In the genomic region with DNA sequence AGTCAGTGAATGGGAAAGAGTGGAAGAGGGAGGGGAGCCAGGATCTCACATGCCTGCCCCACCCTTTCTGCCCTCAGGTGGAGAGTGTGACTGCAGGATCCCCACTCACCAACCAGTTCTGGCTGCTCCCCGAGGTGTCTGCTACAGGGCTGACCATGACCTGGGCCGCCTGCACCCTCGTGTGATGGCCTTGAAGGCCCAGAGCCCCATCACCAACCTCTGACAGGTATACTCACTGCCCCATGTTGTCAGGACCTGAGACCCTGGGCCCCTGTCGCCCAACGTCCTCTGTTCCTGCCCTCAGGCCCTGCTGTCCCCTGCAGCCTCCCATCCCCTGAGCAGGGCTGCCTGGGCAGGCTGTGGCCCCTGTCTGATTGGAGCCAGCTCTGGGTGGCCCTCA, we compare ENCODE assay signal across 6 cellular contexts. TPM values are rescaled to one million over a fixed set of nuclear protein-coding genes. Genes with fewer than 3 reads are reported as not detected.
DNase-seq lines count a peak whose midpoint lies in the region; ATAC-seq, FAIRE-seq and TF ChIP-seq lines count a peak whose summit lies in the region.
"Not testable (repeated sequence)": the region's sequence is repeated elsewhere in the genome, so short reads cannot be mapped to it uniquely, and the experiment has no call there.

No MANE protein-coding gene starts in this region.

- H3K4me2 ChIP-seq in DND-41 (ENCODE audit: insufficient read depth, low read length); H1 (ENCODE audit: insufficient read depth in 1 of 2, low read depth in 2 of 2, low read length in 2 of 2); HepG2 (ENCODE audit: low read depth, low read length): not testable (repeated sequence)

- POLR2A ChIA-PET in H1 (lab: Charles Lee; ENCODE audit: partially characterized antibody) (interaction anchor here (9.1 kb wide), 1 partner anchor 10 kb away, joined by 70 read pairs; the partner anchor contains the start of gene TGOLN2), HepG2 (lab: Yijun Ruan, JAX) (interaction anchor here (2.5 kb wide), 1 partner anchor 39 kb away, joined by 6 read pairs; the partner anchor contains the start of genes ELMOD3 and RETSAT)

- H3K14ac ChIP-seq in H1 (ENCODE audit: insufficient read length), result not testable (repeated sequence)

- H3K4me1 ChIP-seq in DND-41 (ENCODE audit: insufficient read depth, low read length) (peaks cover 15% of the 10 kb centered on the region), HepG2 (ENCODE audit: insufficient read depth, low read length) (peaks cover 44% of the 10 kb centered on the region)
- not testable (repeated sequence) for H3K4me1 ChIP-seq in H1 (replicated peaks in 1 of 4; ENCODE audit: control insufficient read depth in 3 of 4, insufficient read depth in 4 of 4, low read length in 3 of 4)

- peaks cover 20% of the 10 kb centered on the region for H3K36me3 Mint-ChIP-seq in T-helper 17 cell (ENCODE audit: low read depth)
- peaks cover 24% of the 10 kb centered on the region for H3K36me3 Mint-ChIP-seq in activated naive CD8-positive, alpha-beta T cell
- H3K36me3 Mint-ChIP-seq in stimulated activated naive B cell treated with anti-CD40 and anti-IgM and Interleukin-4, amounts not matched to agents 10 μg/mL and 1 μg/mL and 100 μg/mL, for 72 hours, result peaks cover 45 to 59% of the 10 kb centered on the region in 2 donors

- H3K36me3 ChIP-seq in DND-41 (ENCODE audit: insufficient read depth, low read length) (peaks cover 70% of the 10 kb centered on the region), H1 (ENCODE audit: control insufficient read depth in 2 of 4, insufficient read depth in 4 of 4, low read length in 3 of 4) (peaks cover 0 to 21% (median 7%) of the 10 kb centered on the region in 4 experiments; a peak in 6 of 8 replicates), HepG2 (replicated peaks in 1 of 2; ENCODE audit: control insufficient read depth in 1 of 2, insufficient read depth in 2 of 2, low read length in 2 of 2) (peaks cover 18 to 51% of the 10 kb centered on the region in 2 experiments)

- TF ChIP-seq POLR2A in H1 (IDR thresholded peaks at IDR 0.05; ENCODE audit: control extremely low read depth in 1 of 2, low read depth in 2 of 2, low read length in 2 of 2); HepG2 (IDR thresholded peaks at IDR 0.05; ENCODE audit: insufficient read depth in 1 of 2, low read depth in 2 of 2, low read length in 2 of 2): not testable (repeated sequence)

- not testable (repeated sequence) for H3K4me3 ChIP-seq in DND-41 (ENCODE audit: low read depth in 1 of 2, low read length in 2 of 2); H1 (ENCODE audit: extremely low read depth in 1 of 4, insufficient read depth in 2 of 4, low read depth in 3 of 4, low read length in 4 of 4); HepG2 (replicated peaks in 1 of 3; ENCODE audit: insufficient read depth in 1 of 3, low read depth in 2 of 3, low read length in 3 of 3)

- ATAC-seq in DND-41 (ENCODE audit: insufficient read depth, low read depth), result peak; percentile 5; the same call in 1 of the 3 replicates
- ATAC-seq in T-helper 17 cell; stimulated activated naive B cell treated with anti-CD40 and anti-IgM and Interleukin-4, amounts not matched to agents 10 μg/mL and 1 μg/mL and 100 μg/mL, for 72 hours (replicated peaks): not testable (repeated sequence)
- peak; percentile 33 for ATAC-seq in HepG2

- not testable (repeated sequence) for H3K9me3 ChIP-seq in DND-41 (ENCODE audit: insufficient read depth, low read length, severe bottlenecking); T-helper 17 cell (ENCODE audit: control insufficient read depth, low read length, poor library complexity, severe bottlenecking); H1 (ENCODE audit: insufficient read depth in 2 of 2, low read depth in 1 of 2, low read length in 1 of 2); HepG2 (ENCODE audit: low read length)

- H3K27ac Mint-ChIP-seq in T-helper 17 cell, result peak overlapping the region; percentile 47
- peak overlapping the region; percentile 66 for H3K27ac Mint-ChIP-seq in activated naive CD8-positive, alpha-beta T cell
- H3K27ac Mint-ChIP-seq in stimulated activated naive B cell treated with anti-CD40 and anti-IgM and Interleukin-4, amounts not matched to agents 10 μg/mL and 1 μg/mL and 100 μg/mL, for 72 hours, result peak overlapping the region; percentile 42

- not testable (repeated sequence) for BruUV-seq in HepG2 (replicated peaks; lab: Mats Ljungman, UMichigan)

- TF ChIP-seq EP300 in H1 (IDR thresholded peaks at IDR 0.05; ENCODE audit: borderline replicate concordance in 1 of 2, low read depth in 2 of 2, low read length in 2 of 2); HepG2 (IDR thresholded peaks at IDR 0.05; ENCODE audit: low read depth in 2 of 2, low read length in 2 of 2); HepG2 (CRISPR knock-in tag; IDR thresholded peaks at IDR 0.05; ENCODE audit: borderline replicate concordance): not testable (repeated sequence)

- CTCF ChIA-PET in H1 (lab: Charles Lee; ENCODE audit: partially characterized antibody); HepG2 (lab: Yijun Ruan, JAX; ENCODE audit: low intra/inter-chr PET ratio, low total read pairs): not testable (repeated sequence)

- DNase-seq in DND-41; T-helper 17 cell; H1 (ENCODE audit: low read depth in 1 of 2, low spot score in 2 of 2); HepG2 (ENCODE audit: low spot score); stimulated activated naive B cell treated with anti-CD40 and anti-IgM and Interleukin-4, amounts not matched to agents 10 μg/mL and 1 μg/mL and 100 μg/mL, for 72 hours: not testable (repeated sequence)

- 0 out of 2 replicates have a peak overlapping the region, but pooled peaks have one; percentile 35 for H4K8ac ChIP-seq in H1 (ENCODE audit: extremely low read depth, insufficient read depth, low read length)

- H3K79me1 ChIP-seq in H1 (ENCODE audit: low read depth, low read length), result not testable (repeated sequence)

- H3K27ac ChIP-seq in DND-41 (ENCODE audit: low read length); H1 (ENCODE audit: low read depth, low read length); HepG2 (ENCODE audit: extremely low read length, insufficient read depth, low read length): not testable (repeated sequence)

- TF ChIP-seq RAD21 in H1 (IDR thresholded peaks at IDR 0.05 in 1 of 2, conservative IDR thresholded peaks at IDR 0.05 in 1 of 2; ENCODE audit: low read depth in 2 of 2, low read length in 2 of 2); HepG2 (CRISPR knock-in tag; IDR thresholded peaks at IDR 0.05): not testable (repeated sequence)

- not testable (repeated sequence) for H2AFZ ChIP-seq in DND-41 (ENCODE audit: low read depth, low read length); H1 (ENCODE audit: low read length); HepG2 (ENCODE audit: low read length)

- H2BK12ac ChIP-seq in H1 (ENCODE audit: low read depth, low read length), result not testable (repeated sequence)

- in situ Hi-C loops in HepG2 (cut with HindIII; ENCODE audit: extremely low pct_ligation_motif_present, low pct_unique_long_range_greater_than_20kb), result not testable (repeated sequence)

- H2BK5ac ChIP-seq in H1 (ENCODE audit: low read depth, low read length), result not testable (repeated sequence)

- not testable (repeated sequence) for H2BK20ac ChIP-seq in H1 (ENCODE audit: low read length)

- not testable (repeated sequence) for H3K27me3 ChIP-seq in DND-41 (ENCODE audit: insufficient read depth, low read length, poor library complexity); H1 (replicated peaks in 1 of 4; ENCODE audit: control insufficient read depth in 3 of 4, extremely low read depth in 1 of 4, insufficient read depth in 3 of 4, low read length in 3 of 4); HepG2 (ENCODE audit: control insufficient read depth in 1 of 2, insufficient read depth in 2 of 2, low read length in 2 of 2)

- H3K79me2 ChIP-seq in DND-41 (ENCODE audit: insufficient read depth, low read length) (peaks cover 35% of the 10 kb centered on the region), HepG2 (ENCODE audit: insufficient read depth, low read length) (peaks cover 30% of the 10 kb centered on the region)
- not testable (repeated sequence) for H3K79me2 ChIP-seq in H1 (ENCODE audit: control insufficient read depth in 1 of 2, insufficient read depth in 2 of 2, low read length in 2 of 2)

- H3K4me1 Mint-ChIP-seq in T-helper 17 cell, result peaks cover 38% of the 10 kb centered on the region
- peaks cover 40% of the 10 kb centered on the region for H3K4me1 Mint-ChIP-seq in activated naive CD8-positive, alpha-beta T cell (ENCODE audit: low read depth)
- peaks cover 25 to 28% of the 10 kb centered on the region in 2 donors for H3K4me1 Mint-ChIP-seq in stimulated activated naive B cell treated with anti-CD40 and anti-IgM and Interleukin-4, amounts not matched to agents 10 μg/mL and 1 μg/mL and 100 μg/mL, for 72 hours

- intact Hi-C loops in HepG2 (cut with micrococcal nuclease; ENCODE audit: unreplicated experiment), result not testable (repeated sequence)

- not testable (repeated sequence) for H4K5ac ChIP-seq in H1 (ENCODE audit: insufficient read length, low read depth, low read length)

- H4K91ac ChIP-seq in H1 (replicated peaks; ENCODE audit: insufficient read length, low read length), result not testable (repeated sequence)

- H4K20me1 ChIP-seq in DND-41 (ENCODE audit: insufficient read depth, low read length) (peaks cover 42% of the 10 kb centered on the region), HepG2 (ENCODE audit: insufficient read depth, low read length) (peaks cover 13% of the 10 kb centered on the region)
- not testable (repeated sequence) for H4K20me1 ChIP-seq in H1 (replicated peaks in 1 of 2; ENCODE audit: control insufficient read depth in 1 of 2, insufficient read depth in 2 of 2, low read length in 2 of 2)

- H3K4ac ChIP-seq in H1 (replicated peaks; ENCODE audit: insufficient read length, low read depth, low read length), result not testable (repeated sequence)

- not testable (repeated sequence) for H3K4me3 Mint-ChIP-seq in T-helper 17 cell; activated naive CD8-positive, alpha-beta T cell; stimulated activated naive B cell treated with anti-CD40 and anti-IgM and Interleukin-4, amounts not matched to agents 10 μg/mL and 1 μg/mL and 100 μg/mL, for 72 hours

- H3K9ac ChIP-seq in DND-41 (ENCODE audit: low read depth, low read length); H1 (replicated peaks in 1 of 4; ENCODE audit: extremely low read depth in 1 of 4, low read depth in 3 of 4, low read length in 3 of 4); HepG2 (ENCODE audit: insufficient read depth, low read depth, low read length): not testable (repeated sequence)

- TF ChIP-seq CTCF in DND-41 (IDR thresholded peaks at IDR 0.05; ENCODE audit: borderline replicate concordance, extremely low read depth, low read length, poor library complexity, severe bottlenecking); H1 (IDR thresholded peaks at IDR 0.05; ENCODE audit: control extremely low read depth in 1 of 3, insufficient read depth in 1 of 3, low read depth in 1 of 3, low read length in 3 of 3); HepG2 (CRISPR knock-in tag; IDR thresholded peaks at IDR 0.05): not testable (repeated sequence)

- not testable (repeated sequence) for H2BK120ac ChIP-seq in H1 (replicated peaks; ENCODE audit: low read depth, low read length)

- H3K27me3 Mint-ChIP-seq in T-helper 17 cell; activated naive CD8-positive, alpha-beta T cell; stimulated activated naive B cell treated with anti-CD40 and anti-IgM and Interleukin-4, amounts not matched to agents 10 μg/mL and 1 μg/mL and 100 μg/mL, for 72 hours: not testable (repeated sequence)

- not testable (repeated sequence) for H3K9me3 Mint-ChIP-seq in activated naive CD8-positive, alpha-beta T cell (ENCODE audit: low read depth); stimulated activated naive B cell treated with anti-CD40 and anti-IgM and Interleukin-4, amounts not matched to agents 10 μg/mL and 1 μg/mL and 100 μg/mL, for 72 hours

- not testable (repeated sequence) for H3K18ac ChIP-seq in H1 (ENCODE audit: extremely low read depth, low read length)

- H3K23ac ChIP-seq in H1 (ENCODE audit: insufficient read length), result not testable (repeated sequence)

- H3K56ac ChIP-seq in H1 (replicated peaks; ENCODE audit: insufficient read length, low read depth, low read length), result not testable (repeated sequence)

- not testable (repeated sequence) for H2BK15ac ChIP-seq in H1 (ENCODE audit: low read length)

- 88% methylated on average over 3 of the region's 5 CpGs; no CpG with 5 or more reads in 1 of the 2 experiments for WGBS in H1 (ENCODE audit: extremely low coverage in 1 of 2, insufficient coverage in 1 of 2, insufficient read length in 1 of 2, insufficient replicate concordance in 2 of 2, low coverage in 1 of 2, low lambda C conversion rate in 2 of 2, missing lambda C conversion rate in 1 of 2), 2 experiments
- WGBS in HepG2 (ENCODE audit: low lambda C conversion rate), result 76% methylated on average over 4 of the region's 5 CpGs

- H3K23me2 ChIP-seq in H1 (ENCODE audit: low read depth, low read length), result not testable (repeated sequence)

- not testable (repeated sequence) for FAIRE-seq in H1 (lab: Jason Lieb, UNC); HepG2 (lab: Jason Lieb, UNC)

- H2AK5ac ChIP-seq in H1 (ENCODE audit: low read depth, low read length), result not testable (repeated sequence)

RNA-seq across cellular contexts. Expression of gene TGOLN2, which starts 11.9 kb away (rescaled TPM):
- total RNA-seq in T-helper 17 cell (100 to 1,000 TPM; 122 to 125 TPM), HepG2 (2016; rRNA removed; fragmentation: Illumina TruSeq; extraction: Trizol) (62.5 and 99.6 TPM in 2 replicates)
- total RNA-seq in H1 (2021; fragmentation: NEBNext Ultra II Directional; extraction: Animal tissue kit (Norgen Biotek cat#: 25700)), result 36.3 and 38.9 TPM in 2 replicates
- polyA plus RNA-seq in H1 (2011; rRNA removed) (31.1 and 33.9 TPM in 2 replicates), HepG2 (2011; rRNA removed) (143 and 155 TPM in 2 replicates)
- polyA plus RNA-seq in H1 (2011; cell fraction: cytosol; rRNA removed), result 36.4 TPM
- 29.4 TPM for polyA plus RNA-seq in H1 (2011; cell fraction: nucleus; rRNA removed)
- polyA plus RNA-seq in H1 (2012, experiment 1 of 2), result 21.1 to 28.9 TPM (median 25.9 TPM) in 4 replicates
- polyA plus RNA-seq in H1 (2012, experiment 2 of 2), result 3.1 TPM
- 46.3 TPM for polyA plus RNA-seq in H1 (2013, experiment 1 of 2)
- 52.7 TPM for polyA plus RNA-seq in H1 (2013, experiment 2 of 2)
- polyA minus RNA-seq in H1 (2011; rRNA and poly(A)+ RNA removed), result 23.4 and 26.2 TPM in 2 replicates
- polyA minus RNA-seq in H1 (2011; cell fraction: cytosol; rRNA and poly(A)+ RNA removed), result 19.7 TPM
- 21.7 TPM for polyA minus RNA-seq in H1 (2011; cell fraction: nucleus; rRNA and poly(A)+ RNA removed)
- 10.8 and 10.9 TPM in 2 replicates for total RNA-seq in HepG2 (2016; cell fraction: cytosol; rRNA removed; fragmentation: Illumina TruSeq; extraction: Trizol; ENCODE audit: low read depth)
- 56.7 and 97.1 TPM in 2 replicates for total RNA-seq in HepG2 (2016; cell fraction: insoluble cytoplasmic fraction; rRNA removed; fragmentation: Illumina TruSeq; extraction: Trizol)
- 20.9 and 22.6 TPM in 2 replicates for total RNA-seq in HepG2 (2016; cell fraction: membrane; rRNA removed; fragmentation: Illumina TruSeq; extraction: Trizol)
- 124 and 151 TPM in 2 replicates for total RNA-seq in HepG2 (2016; cell fraction: nucleus; rRNA removed; fragmentation: Illumina TruSeq; extraction: Trizol)
- polyA plus RNA-seq in HepG2 (2011; cell fraction: cytosol; rRNA removed), result 88.2 and 122 TPM in 2 replicates
- polyA plus RNA-seq in HepG2 (2011; cell fraction: nucleus; rRNA removed), result 116 and 157 TPM in 2 replicates
- 86.0 and 95.7 TPM in 2 replicates for polyA plus RNA-seq in HepG2 (2012)
- polyA plus RNA-seq in HepG2 (2016; cell fraction: cytosol; fragmentation: Illumina TruSeq; extraction: Trizol; ENCODE audit: low read depth), result 4.3 and 4.5 TPM in 2 replicates
- polyA plus RNA-seq in HepG2 (2016; cell fraction: insoluble cytoplasmic fraction; fragmentation: Illumina TruSeq; extraction: Trizol; ENCODE audit: low read depth), result 51.8 and 59.4 TPM in 2 replicates
- polyA plus RNA-seq in HepG2 (2016; cell fraction: membrane; fragmentation: Illumina TruSeq; extraction: Trizol; ENCODE audit: low read depth), result 10.0 and 10.7 TPM in 2 replicates
- polyA plus RNA-seq in HepG2 (2016; cell fraction: nucleus; fragmentation: Illumina TruSeq; extraction: Trizol; ENCODE audit: insufficient read depth, low read depth), result 170 and 178 TPM in 2 replicates
- 35.4 and 110 TPM in 2 replicates for polyA minus RNA-seq in HepG2 (2011; rRNA and poly(A)+ RNA removed; ENCODE audit: low replicate concordance)
- polyA minus RNA-seq in HepG2 (2011; cell fraction: cytosol; rRNA and poly(A)+ RNA removed), result 83.6 and 87.9 TPM in 2 replicates
- 120 and 144 TPM in 2 replicates for polyA minus RNA-seq in HepG2 (2011; cell fraction: nucleus; rRNA and poly(A)+ RNA removed)

RNA-seq across cellular contexts. Expression of gene RETSAT, which starts 38.4 kb away (rescaled TPM):
- total RNA-seq in T-helper 17 cell (10 to 100 TPM; 30.3 to 35.9 TPM), HepG2 (2016; rRNA removed; fragmentation: Illumina TruSeq; extraction: Trizol) (17.2 and 46.7 TPM in 2 replicates)
- total RNA-seq in H1 (2021; fragmentation: NEBNext Ultra II Directional; extraction: Animal tissue kit (Norgen Biotek cat#: 25700)), result 13.6 and 15.8 TPM in 2 replicates
- polyA plus RNA-seq in H1 (2011; rRNA removed) (16.7 and 20.7 TPM in 2 replicates), HepG2 (2011; rRNA removed) (61.0 and 88.0 TPM in 2 replicates)
- polyA plus RNA-seq in H1 (2011; cell fraction: cytosol; rRNA removed), result 16.8 TPM
- 39.0 TPM for polyA plus RNA-seq in H1 (2011; cell fraction: nucleus; rRNA removed)
- 17.4 to 21.6 TPM (median 19.9 TPM) in 4 replicates for polyA plus RNA-seq in H1 (2012, experiment 1 of 2)
- 9.2 TPM for polyA plus RNA-seq in H1 (2012, experiment 2 of 2)
- 22.1 TPM for polyA plus RNA-seq in H1 (2013, experiment 1 of 2)
- polyA plus RNA-seq in H1 (2013, experiment 2 of 2), result 21.2 TPM
- polyA minus RNA-seq in H1 (2011; rRNA and poly(A)+ RNA removed), result 28.0 and 29.1 TPM in 2 replicates
- 23.9 TPM for polyA minus RNA-seq in H1 (2011; cell fraction: cytosol; rRNA and poly(A)+ RNA removed)
- polyA minus RNA-seq in H1 (2011; cell fraction: nucleus; rRNA and poly(A)+ RNA removed), result 15.0 TPM
- 10.9 and 12.3 TPM in 2 replicates for total RNA-seq in HepG2 (2016; cell fraction: cytosol; rRNA removed; fragmentation: Illumina TruSeq; extraction: Trizol; ENCODE audit: low read depth)
- 18.1 and 44.6 TPM in 2 replicates for total RNA-seq in HepG2 (2016; cell fraction: insoluble cytoplasmic fraction; rRNA removed; fragmentation: Illumina TruSeq; extraction: Trizol)
- 15.7 and 17.3 TPM in 2 replicates for total RNA-seq in HepG2 (2016; cell fraction: membrane; rRNA removed; fragmentation: Illumina TruSeq; extraction: Trizol)
- 50.8 and 58.5 TPM in 2 replicates for total RNA-seq in HepG2 (2016; cell fraction: nucleus; rRNA removed; fragmentation: Illumina TruSeq; extraction: Trizol)
- 45.6 and 61.3 TPM in 2 replicates for polyA plus RNA-seq in HepG2 (2011; cell fraction: cytosol; rRNA removed)
- 145 and 168 TPM in 2 replicates for polyA plus RNA-seq in HepG2 (2011; cell fraction: nucleus; rRNA removed)
- 76.9 and 78.5 TPM in 2 replicates for polyA plus RNA-seq in HepG2 (2012)
- polyA plus RNA-seq in HepG2 (2016; cell fraction: cytosol; fragmentation: Illumina TruSeq; extraction: Trizol; ENCODE audit: low read depth), result 4.6 and 4.8 TPM in 2 replicates
- polyA plus RNA-seq in HepG2 (2016; cell fraction: insoluble cytoplasmic fraction; fragmentation: Illumina TruSeq; extraction: Trizol; ENCODE audit: low read depth), result 15.6 and 17.6 TPM in 2 replicates
- polyA plus RNA-seq in HepG2 (2016; cell fraction: membrane; fragmentation: Illumina TruSeq; extraction: Trizol; ENCODE audit: low read depth), result 9.2 and 10.8 TPM in 2 replicates
- 96.7 and 99.7 TPM in 2 replicates for polyA plus RNA-seq in HepG2 (2016; cell fraction: nucleus; fragmentation: Illumina TruSeq; extraction: Trizol; ENCODE audit: insufficient read depth, low read depth)
- 163 and 207 TPM in 2 replicates for polyA minus RNA-seq in HepG2 (2011; rRNA and poly(A)+ RNA removed; ENCODE audit: low replicate concordance)
- 39.9 and 52.7 TPM in 2 replicates for polyA minus RNA-seq in HepG2 (2011; cell fraction: cytosol; rRNA and poly(A)+ RNA removed)
- polyA minus RNA-seq in HepG2 (2011; cell fraction: nucleus; rRNA and poly(A)+ RNA removed), result 60.9 and 82.7 TPM in 2 replicates

RNA-seq across cellular contexts. Expression of gene ELMOD3, which starts 38.6 kb away (rescaled TPM):
- 10 to 100 TPM; 20.0 to 23.2 TPM for total RNA-seq in T-helper 17 cell
- total RNA-seq in H1 (2021; fragmentation: NEBNext Ultra II Directional; extraction: Animal tissue kit (Norgen Biotek cat#: 25700)), result 6.9 and 10.2 TPM in 2 replicates
- 8.5 and 9.3 TPM in 2 replicates for polyA plus RNA-seq in H1 (2011; rRNA removed)
- 12.4 TPM for polyA plus RNA-seq in H1 (2011; cell fraction: cytosol; rRNA removed)
- polyA plus RNA-seq in H1 (2011; cell fraction: nucleus; rRNA removed), result 29.5 TPM
- polyA plus RNA-seq in H1 (2012, experiment 1 of 2), result 7.9 to 10.0 TPM (median 8.7 TPM) in 4 replicates
- 6.2 TPM for polyA plus RNA-seq in H1 (2012, experiment 2 of 2)
- polyA plus RNA-seq in H1 (2013, experiment 1 of 2), result 6.1 TPM
- 5.4 TPM for polyA plus RNA-seq in H1 (2013, experiment 2 of 2)
- polyA minus RNA-seq in H1 (2011; rRNA and poly(A)+ RNA removed), result 17.1 and 19.0 TPM in 2 replicates
- polyA minus RNA-seq in H1 (2011; cell fraction: cytosol; rRNA and poly(A)+ RNA removed), result 3.7 TPM
- 12.8 TPM for polyA minus RNA-seq in H1 (2011; cell fraction: nucleus; rRNA and poly(A)+ RNA removed)
- 10.3 and 13.3 TPM in 2 replicates for total RNA-seq in HepG2 (2016; rRNA removed; fragmentation: Illumina TruSeq; extraction: Trizol)
- total RNA-seq in HepG2 (2016; cell fraction: cytosol; rRNA removed; fragmentation: Illumina TruSeq; extraction: Trizol; ENCODE audit: low read depth), result 6.9 and 7.5 TPM in 2 replicates
- total RNA-seq in HepG2 (2016; cell fraction: insoluble cytoplasmic fraction; rRNA removed; fragmentation: Illumina TruSeq; extraction: Trizol), result 10.3 and 15.0 TPM in 2 replicates
- 8.8 and 9.5 TPM in 2 replicates for total RNA-seq in HepG2 (2016; cell fraction: membrane; rRNA removed; fragmentation: Illumina TruSeq; extraction: Trizol)
- 16.6 and 22.7 TPM in 2 replicates for total RNA-seq in HepG2 (2016; cell fraction: nucleus; rRNA removed; fragmentation: Illumina TruSeq; extraction: Trizol)
- 19.5 and 21.4 TPM in 2 replicates for polyA plus RNA-seq in HepG2 (2011; rRNA removed)
- polyA plus RNA-seq in HepG2 (2011; cell fraction: cytosol; rRNA removed), result 11.0 and 11.1 TPM in 2 replicates
- polyA plus RNA-seq in HepG2 (2011; cell fraction: nucleus; rRNA removed), result 56.3 and 61.9 TPM in 2 replicates
- polyA plus RNA-seq in HepG2 (2012), result 9.6 and 10.3 TPM in 2 replicates
- 2.4 and 3.2 TPM in 2 replicates for polyA plus RNA-seq in HepG2 (2016; cell fraction: cytosol; fragmentation: Illumina TruSeq; extraction: Trizol; ENCODE audit: low read depth)
- 9.4 TPM in 2 replicates for polyA plus RNA-seq in HepG2 (2016; cell fraction: insoluble cytoplasmic fraction; fragmentation: Illumina TruSeq; extraction: Trizol; ENCODE audit: low read depth)
- 6.4 and 6.6 TPM in 2 replicates for polyA plus RNA-seq in HepG2 (2016; cell fraction: membrane; fragmentation: Illumina TruSeq; extraction: Trizol; ENCODE audit: low read depth)
- 34.9 and 37.5 TPM in 2 replicates for polyA plus RNA-seq in HepG2 (2016; cell fraction: nucleus; fragmentation: Illumina TruSeq; extraction: Trizol; ENCODE audit: insufficient read depth, low read depth)
- 14.8 and 18.1 TPM in 2 replicates for polyA minus RNA-seq in HepG2 (2011; rRNA and poly(A)+ RNA removed; ENCODE audit: low replicate concordance)
- polyA minus RNA-seq in HepG2 (2011; cell fraction: cytosol; rRNA and poly(A)+ RNA removed), result 3.2 and 4.1 TPM in 2 replicates
- 19.1 and 24.5 TPM in 2 replicates for polyA minus RNA-seq in HepG2 (2011; cell fraction: nucleus; rRNA and poly(A)+ RNA removed)
